In genomic region chr2:124664363-124664762, GRCh38 we compare ENCODE assay signal across 1 cellular context.
TF ChIP-seq lines count a peak whose summit lies in the region.

No MANE protein-coding gene starts in this region.

TF ChIP-seq in GM23338, 12 proteins besides CTCF, POLR2A, EP300 and RAD21 (continued from another document):
- TF ChIP-seq, protein P1, sequence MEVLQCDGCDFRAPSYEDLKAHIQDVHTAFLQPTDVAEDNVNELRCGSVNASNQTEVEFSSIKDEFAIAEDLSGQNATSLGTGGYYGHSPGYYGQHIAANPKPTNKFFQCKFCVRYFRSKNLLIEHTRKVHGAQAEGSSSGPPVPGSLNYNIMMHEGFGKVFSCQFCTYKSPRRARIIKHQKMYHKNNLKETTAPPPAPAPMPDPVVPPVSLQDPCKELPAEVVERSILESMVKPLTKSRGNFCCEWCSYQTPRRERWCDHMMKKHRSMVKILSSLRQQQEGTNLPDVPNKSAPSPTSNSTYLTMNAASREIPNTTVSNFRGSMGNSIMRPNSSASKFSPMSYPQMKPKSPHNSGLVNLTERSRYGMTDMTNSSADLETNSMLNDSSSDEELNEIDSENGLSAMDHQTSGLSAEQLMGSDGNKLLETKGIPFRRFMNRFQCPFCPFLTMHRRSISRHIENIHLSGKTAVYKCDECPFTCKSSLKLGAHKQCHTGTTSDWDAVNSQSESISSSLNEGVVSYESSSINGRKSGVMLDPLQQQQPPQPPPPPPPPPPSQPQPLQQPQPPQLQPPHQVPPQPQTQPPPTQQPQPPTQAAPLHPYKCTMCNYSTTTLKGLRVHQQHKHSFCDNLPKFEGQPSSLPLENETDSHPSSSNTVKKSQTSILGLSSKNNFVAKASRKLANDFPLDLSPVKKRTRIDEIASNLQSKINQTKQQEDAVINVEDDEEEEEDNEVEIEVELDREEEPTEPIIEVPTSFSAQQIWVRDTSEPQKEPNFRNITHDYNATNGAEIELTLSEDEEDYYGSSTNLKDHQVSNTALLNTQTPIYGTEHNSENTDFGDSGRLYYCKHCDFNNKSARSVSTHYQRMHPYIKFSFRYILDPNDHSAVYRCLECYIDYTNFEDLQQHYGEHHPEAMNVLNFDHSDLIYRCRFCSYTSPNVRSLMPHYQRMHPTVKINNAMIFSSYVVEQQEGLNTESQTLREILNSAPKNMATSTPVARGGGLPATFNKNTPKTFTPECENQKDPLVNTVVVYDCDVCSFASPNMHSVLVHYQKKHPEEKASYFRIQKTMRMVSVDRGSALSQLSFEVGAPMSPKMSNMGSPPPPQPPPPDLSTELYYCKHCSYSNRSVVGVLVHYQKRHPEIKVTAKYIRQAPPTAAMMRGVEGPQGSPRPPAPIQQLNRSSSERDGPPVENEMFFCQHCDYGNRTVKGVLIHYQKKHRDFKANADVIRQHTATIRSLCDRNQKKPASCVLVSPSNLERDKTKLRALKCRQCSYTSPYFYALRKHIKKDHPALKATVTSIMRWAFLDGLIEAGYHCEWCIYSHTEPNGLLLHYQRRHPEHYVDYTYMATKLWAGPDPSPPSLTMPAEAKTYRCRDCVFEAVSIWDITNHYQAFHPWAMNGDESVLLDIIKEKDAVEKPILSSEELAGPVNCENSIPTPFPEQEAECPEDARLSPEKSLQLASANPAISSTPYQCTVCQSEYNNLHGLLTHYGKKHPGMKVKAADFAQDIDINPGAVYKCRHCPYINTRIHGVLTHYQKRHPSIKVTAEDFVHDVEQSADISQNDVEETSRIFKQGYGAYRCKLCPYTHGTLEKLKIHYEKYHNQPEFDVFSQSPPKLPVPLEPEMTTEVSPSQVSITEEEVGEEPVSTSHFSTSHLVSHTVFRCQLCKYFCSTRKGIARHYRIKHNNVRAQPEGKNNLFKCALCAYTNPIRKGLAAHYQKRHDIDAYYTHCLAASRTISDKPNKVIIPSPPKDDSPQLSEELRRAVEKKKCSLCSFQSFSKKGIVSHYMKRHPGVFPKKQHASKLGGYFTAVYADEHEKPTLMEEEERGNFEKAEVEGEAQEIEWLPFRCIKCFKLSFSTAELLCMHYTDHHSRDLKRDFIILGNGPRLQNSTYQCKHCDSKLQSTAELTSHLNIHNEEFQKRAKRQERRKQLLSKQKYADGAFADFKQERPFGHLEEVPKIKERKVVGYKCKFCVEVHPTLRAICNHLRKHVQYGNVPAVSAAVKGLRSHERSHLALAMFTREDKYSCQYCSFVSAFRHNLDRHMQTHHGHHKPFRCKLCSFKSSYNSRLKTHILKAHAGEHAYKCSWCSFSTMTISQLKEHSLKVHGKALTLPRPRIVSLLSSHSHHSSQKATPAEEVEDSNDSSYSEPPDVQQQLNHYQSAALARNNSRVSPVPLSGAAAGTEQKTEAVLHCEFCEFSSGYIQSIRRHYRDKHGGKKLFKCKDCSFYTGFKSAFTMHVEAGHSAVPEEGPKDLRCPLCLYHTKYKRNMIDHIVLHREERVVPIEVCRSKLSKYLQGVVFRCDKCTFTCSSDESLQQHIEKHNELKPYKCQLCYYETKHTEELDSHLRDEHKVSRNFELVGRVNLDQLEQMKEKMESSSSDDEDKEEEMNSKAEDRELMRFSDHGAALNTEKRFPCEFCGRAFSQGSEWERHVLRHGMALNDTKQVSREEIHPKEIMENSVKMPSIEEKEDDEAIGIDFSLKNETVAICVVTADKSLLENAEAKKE (CRISPR knock-in tag; IDR thresholded peaks at IDR 0.05) = no peak
- no peak for TF ChIP-seq REST (IDR thresholded peaks at IDR 0.05; ENCODE audit: unreplicated experiment)
- TF ChIP-seq JUNB (IDR thresholded peaks at IDR 0.05; ENCODE audit: unreplicated experiment) = no peak
- TF ChIP-seq ZNF331 (CRISPR knock-in tag; IDR thresholded peaks at IDR 0.05; ENCODE audit: low read depth) = no peak
- TF ChIP-seq STAT1 (IDR thresholded peaks at IDR 0.05; ENCODE audit: unreplicated experiment) = no peak
- no peak for TF ChIP-seq CREB1 (CRISPR knock-in tag; IDR thresholded peaks at IDR 0.05; ENCODE audit: low read depth)
- no peak for TF ChIP-seq EZH2phosphoT487 (IDR thresholded peaks at IDR 0.05; ENCODE audit: unreplicated experiment)
- no peak for TF ChIP-seq NANOG (IDR thresholded peaks at IDR 0.05; ENCODE audit: borderline replicate concordance)
TF ChIP-seq in GM23338: peak in this region for 0.
